ENCODE assay signal across 1 cellular context in genomic region chr15:25844981-25845680, GRCh38.
TF ChIP-seq lines count a peak whose summit lies in the region.

No MANE protein-coding gene starts in this region.

TF ChIP-seq in IMR-90, 13 proteins besides CTCF, POLR2A, EP300 and RAD21 (continued from another document):
- TF ChIP-seq ELK1 (IDR thresholded peaks at IDR 0.05; ENCODE audit: borderline replicate concordance, low read depth, low read length), result no peak
- no peak for TF ChIP-seq NFE2L2 (IDR thresholded peaks at IDR 0.05; ENCODE audit: low read depth, low read length)
- TF ChIP-seq MAZ (IDR thresholded peaks at IDR 0.05; ENCODE audit: borderline replicate concordance, low read depth, low read length), result no peak
- TF ChIP-seq BHLHE40 (IDR thresholded peaks at IDR 0.05; ENCODE audit: low read depth, low read length), result no peak
- no peak for TF ChIP-seq CEBPB (IDR thresholded peaks at IDR 0.05; ENCODE audit: low read depth, low read length)
